In the genomic region with DNA sequence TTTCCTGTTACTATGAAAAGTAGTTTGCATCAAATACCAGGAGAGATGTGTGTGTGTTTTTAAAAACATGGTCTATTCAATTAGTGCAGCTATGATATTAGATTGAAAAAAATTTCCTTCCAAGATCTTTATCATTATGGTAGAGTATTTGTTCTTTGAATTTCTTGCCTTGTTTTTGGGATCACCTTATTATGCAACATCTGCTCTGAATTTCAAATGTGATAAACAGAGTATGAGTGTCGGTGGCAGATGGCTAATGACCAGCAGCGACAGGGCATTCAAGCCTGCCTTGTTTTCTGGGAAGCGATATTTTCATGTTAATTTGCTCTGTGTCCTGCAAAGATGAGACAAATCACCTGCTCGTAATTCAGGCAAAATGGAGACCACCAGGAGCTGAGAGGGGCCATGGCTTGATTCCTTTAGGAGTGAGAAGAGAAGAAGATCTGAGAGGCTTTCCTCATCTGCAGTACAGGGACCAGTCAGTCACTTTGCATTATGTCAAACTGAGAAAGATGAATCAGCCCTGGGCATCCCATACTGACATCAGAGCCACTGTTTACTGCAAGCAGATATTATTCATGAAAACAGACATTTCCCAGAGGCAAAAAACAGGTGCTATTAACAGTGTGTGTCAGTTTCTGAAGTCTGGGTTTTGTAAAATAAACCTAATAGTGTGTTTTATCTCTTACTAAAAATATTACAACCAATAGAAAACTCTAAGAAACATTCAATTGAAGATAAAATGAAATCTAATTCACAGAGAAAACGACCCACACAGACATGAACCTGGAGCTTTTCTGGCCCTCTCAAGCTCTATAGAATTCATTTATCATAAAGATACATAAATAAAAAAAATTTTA, we compare ENCODE assay signal across 9 cellular contexts.
A peak's percentile ranks its signal among the peaks of the same experiment; 100 is the strongest.
DNase-seq lines count a peak whose midpoint lies in the region; ATAC-seq and TF ChIP-seq lines count a peak whose summit lies in the region.
"Had no signal": no experiment of that assay in that cellular context is flagged by ENCODE, and none has a peak within 500 bp of the region (broad histone marks: within the 10 kb centered on the region; RNA-seq: fewer than 3 reads in every experiment).

No MANE protein-coding gene starts in this region.

- no peaks in the 10 kb centered on the region for H3K27me3 ChIP-seq in ACC112 (ENCODE audit: insufficient read depth, low read length)
- no peaks in the 10 kb centered on the region for H3K27me3 ChIP-seq in SJSA1 (replicated peaks)
- H3K27me3 ChIP-seq in suprapubic skin, result no peaks in the 10 kb centered on the region
- H3K27me3 ChIP-seq: adrenal gland had no signal

- no peaks in the 10 kb centered on the region for H3K9me3 ChIP-seq in SJSA1 (replicated peaks)
- H3K9me3 ChIP-seq in suprapubic skin, result no peaks in the 10 kb centered on the region
- H3K9me3 ChIP-seq: adrenal gland had no signal

- peaks cover 45% of the 10 kb centered on the region for H3K79me2 ChIP-seq in ACC112 (ENCODE audit: control insufficient read depth, insufficient read depth, low read length, unreplicated experiment)

- no peak for TF ChIP-seq CTCF in foreskin fibroblast (IDR thresholded peaks at IDR 0.05; ENCODE audit: low read depth, low read length)
- TF ChIP-seq CTCF in suprapubic skin (IDR thresholded peaks at IDR 0.05), result no peak

- 85% methylated on average over 5 of the region's 5 CpGs for WGBS in suprapubic skin

- TF ChIP-seq EP300 in suprapubic skin (IDR thresholded peaks at IDR 0.05), result no peak

- H3K27ac ChIP-seq in ACC112 (ENCODE audit: low read depth, low read length), result peak overlapping the region; percentile 94
- 0 out of 2 replicates have a peak overlapping the region, but pooled peaks have one; percentile 86 for H3K27ac ChIP-seq in SJSA1
- no peak overlapping the region for H3K27ac ChIP-seq in suprapubic skin

- H3K36me3 ChIP-seq in ACC112 (ENCODE audit: insufficient read depth, low read length) (peaks cover 5% of the 10 kb centered on the region; the same call in 1 of the 2 replicates), SJSA1 (peaks cover 57% of the 10 kb centered on the region), suprapubic skin (peaks cover 11% of the 10 kb centered on the region)
- H3K36me3 ChIP-seq: adrenal gland had no signal

- H3K4me1 ChIP-seq in ACC112 (ENCODE audit: control insufficient read depth, insufficient read depth, low read length, unreplicated experiment), result peaks cover 62% of the 10 kb centered on the region
- H3K4me1 ChIP-seq in SJSA1 (replicated peaks), result peaks cover 55% of the 10 kb centered on the region
- peaks cover 12% of the 10 kb centered on the region for H3K4me1 ChIP-seq in suprapubic skin

- H3K4me3 ChIP-seq in ACC112 (ENCODE audit: low read depth, low read length) (no peak overlapping the region), SJSA1 (no peak overlapping the region), foreskin fibroblast (ENCODE audit: low read depth in 1 of 2, low read length in 2 of 2) (no peak overlapping the region), suprapubic skin (no peak overlapping the region)
- H3K4me3 ChIP-seq: adrenal gland had no signal

- H2AFZ ChIP-seq in ACC112 (ENCODE audit: low read length, unreplicated experiment), result no peak overlapping the region

- ATAC-seq in GM18909 (IDR thresholded peaks at IDR 0.05; ENCODE audit: poor library complexity, unreplicated experiment), result peak; percentile 86
- ATAC-seq in HG03095 (IDR thresholded peaks at IDR 0.05; ENCODE audit: unreplicated experiment), result peak; percentile 93

- no peak for TF ChIP-seq POLR2A in suprapubic skin (IDR thresholded peaks at IDR 0.05)

- DNase-seq in SJSA1 (ENCODE audit: low read depth in 1 of 2, low spot score in 2 of 2) (no peak), foreskin fibroblast (peak; percentile 50 to 68), activated gamma-delta T cell (lab: John Stamatoyannopoulos, UW) (no peak), suprapubic skin (ENCODE audit: low spot score in 2 of 2) (no peak), NCI-H2029 treated with DMSO at 0.1 percent for 48 hours (lab: John Stamatoyannopoulos, UW) (no peak)

Comparison
In these comparisons a context has a peak if more than half of its experiments do, and no peak if none do; other contexts are left out.
1. DNase-seq: peak in foreskin fibroblast (2 of 2); none in SJSA1 (0 of 2), activated gamma-delta T cell (single experiment), suprapubic skin (0 of 2) and NCI-H2029 treated with DMSO at 0.1 percent for 48 hours (single experiment).